In genomic region chr2:223896751-223897320, GRCh38 we compare ENCODE assay signal across 9 cellular contexts. TPM values are rescaled to one million over a fixed set of nuclear protein-coding genes. Genes with fewer than 3 reads are reported as not detected.
A peak's percentile ranks its signal among the peaks of the same experiment; 100 is the strongest.
DNase-seq lines count a peak whose midpoint lies in the region; ATAC-seq lines count a peak whose summit lies in the region.
"Had no signal": no experiment of that assay in that cellular context is flagged by ENCODE, and none has a peak within 500 bp of the region (broad histone marks: within the 10 kb centered on the region; RNA-seq: fewer than 3 reads in every experiment).

No MANE protein-coding gene starts in this region.

- CTCF ChIA-PET in activated CD8-positive, alpha-beta memory T cell treated with anti-CD3 and anti-CD28 coated beads, Interleukin-2, amount 10 ng/mL, durations not matched to agents 7 days and 5 days (lab: Charles Lee), result interaction anchor here (1.3 to 2.0 kb wide), 3 partner anchors 30 to 73 kb away, joined by 3 to 9 read pairs (median 5); partner anchors contain the start of gene MRPL44

- peaks cover 31% of the 10 kb centered on the region for H3K4me1 Mint-ChIP-seq in activated CD8-positive, alpha-beta memory T cell treated with anti-CD3 and anti-CD28 coated beads, Interleukin-2, amount 10 ng/mL, durations not matched to agents 7 days and 5 days
- H3K4me1 Mint-ChIP-seq in T-helper 2 cell treated with Interferon-gamma antibody and Interleukin-4, amounts not matched to agents 5 μg/mL and 100 μg/mL, for 36 hours (ENCODE audit: low read depth), result peaks cover 21% of the 10 kb centered on the region
- H3K4me1 Mint-ChIP-seq: nephron had no signal

- peaks cover 64% of the 10 kb centered on the region for H3K36me3 Mint-ChIP-seq in activated CD8-positive, alpha-beta memory T cell treated with anti-CD3 and anti-CD28 coated beads, Interleukin-2, amount 10 ng/mL, durations not matched to agents 7 days and 5 days
- H3K36me3 Mint-ChIP-seq in T-helper 2 cell treated with Interferon-gamma antibody and Interleukin-4, amounts not matched to agents 5 μg/mL and 100 μg/mL, for 36 hours (ENCODE audit: low read depth), result peaks cover 67% of the 10 kb centered on the region

- peak; percentile 74 for DNase-seq in activated CD8-positive, alpha-beta memory T cell treated with anti-CD3 and anti-CD28 coated beads, Interleukin-2, amount 10 ng/mL, durations not matched to agents 7 days and 5 days
- DNase-seq in activated CD8-positive, alpha-beta memory T cell treated with anti-CD3 and anti-CD28 coated beads for 24 hours, result no peak
- DNase-seq in T-helper 2 cell treated with Interferon-gamma antibody and Interleukin-4, amounts not matched to agents 5 μg/mL and 100 μg/mL, for 36 hours (ENCODE audit: low spot score), result peak; percentile 32
- DNase-seq in renal cortical epithelial cell (ENCODE audit: low read depth) (peak; percentile 88), occipital lobe (lab: John Stamatoyannopoulos, UW) (no peak), COLO668 (lab: John Stamatoyannopoulos, UW; ENCODE audit: unreplicated experiment) (no peak), Right ventricle myocardium inferior (ENCODE audit: missing footprints) (no peak)

- intact Hi-C loops in Right ventricle myocardium inferior (cut with DNase I), result no loop called here

- peak; percentile 79 for ATAC-seq in activated CD8-positive, alpha-beta memory T cell treated with anti-CD3 and anti-CD28 coated beads, Interleukin-2, amount 10 ng/mL, durations not matched to agents 7 days and 5 days
- peak; percentile 67 for ATAC-seq in HG02981 (IDR thresholded peaks at IDR 0.05; ENCODE audit: unreplicated experiment)
- ATAC-seq in Right ventricle myocardium inferior, result no peak

- H3K27me3 Mint-ChIP-seq in activated CD8-positive, alpha-beta memory T cell treated with anti-CD3 and anti-CD28 coated beads, Interleukin-2, amount 10 ng/mL, durations not matched to agents 7 days and 5 days, result no peaks in the 10 kb centered on the region
- H3K27me3 Mint-ChIP-seq in T-helper 2 cell treated with Interferon-gamma antibody and Interleukin-4, amounts not matched to agents 5 μg/mL and 100 μg/mL, for 36 hours (ENCODE audit: low read depth), result no peaks in the 10 kb centered on the region

- no peaks in the 10 kb centered on the region for H3K9me3 Mint-ChIP-seq in activated CD8-positive, alpha-beta memory T cell treated with anti-CD3 and anti-CD28 coated beads, Interleukin-2, amount 10 ng/mL, durations not matched to agents 7 days and 5 days (ENCODE audit: low read depth)
- no peaks in the 10 kb centered on the region for H3K9me3 Mint-ChIP-seq in T-helper 2 cell treated with Interferon-gamma antibody and Interleukin-4, amounts not matched to agents 5 μg/mL and 100 μg/mL, for 36 hours
- H3K9me3 Mint-ChIP-seq: nephron had no signal

- peak overlapping the region; percentile 41 for H3K4me3 Mint-ChIP-seq in activated CD8-positive, alpha-beta memory T cell treated with anti-CD3 and anti-CD28 coated beads, Interleukin-2, amount 10 ng/mL, durations not matched to agents 7 days and 5 days
- peak overlapping the region; percentile 59 for H3K4me3 Mint-ChIP-seq in T-helper 2 cell treated with Interferon-gamma antibody and Interleukin-4, amounts not matched to agents 5 μg/mL and 100 μg/mL, for 36 hours
- H3K4me3 Mint-ChIP-seq: nephron had no signal

- peak overlapping the region; percentile 93 for H3K27ac Mint-ChIP-seq in activated CD8-positive, alpha-beta memory T cell treated with anti-CD3 and anti-CD28 coated beads, Interleukin-2, amount 10 ng/mL, durations not matched to agents 7 days and 5 days
- peak overlapping the region; percentile 70 for H3K27ac Mint-ChIP-seq in T-helper 2 cell treated with Interferon-gamma antibody and Interleukin-4, amounts not matched to agents 5 μg/mL and 100 μg/mL, for 36 hours
- H3K27ac Mint-ChIP-seq: nephron had no signal

RNA-seq across cellular contexts. Expression of gene WDFY1, which starts 48.3 kb away (rescaled TPM):
- total RNA-seq in activated CD8-positive, alpha-beta memory T cell treated with anti-CD3 and anti-CD28 coated beads, Interleukin-2, amount 10 ng/mL, durations not matched to agents 7 days and 5 days, result 10 to 100 TPM; 29.2 to 55.0 TPM
- total RNA-seq in renal cortical epithelial cell (69.5 and 85.4 TPM in 2 replicates), occipital lobe (67.8 TPM), Right ventricle myocardium inferior (13.4 TPM)

RNA-seq across cellular contexts. Expression of gene AP1S3, which starts 59.5 kb away (rescaled TPM):
- 10 to 100 TPM; 12.9 to 13.5 TPM for total RNA-seq in activated CD8-positive, alpha-beta memory T cell treated with anti-CD3 and anti-CD28 coated beads, Interleukin-2, amount 10 ng/mL, durations not matched to agents 7 days and 5 days
- total RNA-seq in renal cortical epithelial cell (48.0 and 50.9 TPM in 2 replicates), occipital lobe (2.7 TPM), Right ventricle myocardium inferior (0.35 TPM)

Comparison
In these comparisons a context has a peak if more than half of its experiments do, and no peak if none do; other contexts are left out.
1. DNase-seq: peak in activated CD8-positive, alpha-beta memory T cell treated with anti-CD3 and anti-CD28 coated beads, Interleukin-2, amount 10 ng/mL, durations not matched to agents 7 days and 5 days (single experiment), T-helper 2 cell treated with Interferon-gamma antibody and Interleukin-4, amounts not matched to agents 5 μg/mL and 100 μg/mL, for 36 hours (single experiment) and renal cortical epithelial cell (single experiment); none in activated CD8-positive, alpha-beta memory T cell treated with anti-CD3 and anti-CD28 coated beads for 24 hours (single experiment), occipital lobe (single experiment), COLO668 (single experiment) and Right ventricle myocardium inferior (single experiment).